Comparison of ENCODE assay signal across 8 cellular contexts in the genomic region with DNA sequence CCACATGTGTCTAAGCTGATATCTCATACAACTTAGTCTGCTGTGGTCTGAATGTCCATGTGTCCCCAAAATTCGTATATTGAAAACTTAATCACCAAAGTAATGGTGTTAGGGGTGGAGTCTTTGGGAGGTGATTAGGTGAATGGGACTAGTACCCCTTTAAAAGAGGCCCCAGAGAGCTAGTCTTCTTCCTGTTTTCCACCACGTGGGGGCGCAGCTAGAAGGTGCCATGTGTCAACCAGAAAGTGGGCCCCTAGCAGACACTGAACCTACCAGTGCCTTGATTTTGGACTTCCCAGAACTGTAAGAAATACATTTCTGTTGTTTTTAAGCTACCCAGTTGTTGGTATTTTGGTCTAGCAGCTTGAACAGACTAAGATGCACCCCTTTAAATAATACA.
DNase-seq lines count a peak whose midpoint lies in the region; ATAC-seq and TF ChIP-seq lines count a peak whose summit lies in the region.

No MANE protein-coding gene starts in this region.

- peak in 1 of 3 experiments; percentile 27 for TF ChIP-seq CTCF in ascending aorta (IDR thresholded peaks at IDR 0.05)

- no peak overlapping the region for H3K4me3 Mint-ChIP-seq in activated CD8-positive, alpha-beta memory T cell treated with anti-CD3 and anti-CD28 coated beads, Interleukin-2, amount 10 ng/mL, durations not matched to agents 7 days and 5 days
- no peak overlapping the region for H3K4me3 Mint-ChIP-seq in activated naive CD4-positive, alpha-beta T cell treated with anti-CD3 and anti-CD28 coated beads, Interleukin-2, amount 10 ng/mL, durations not matched to agents 7 days and 5 days

- no peaks in the 10 kb centered on the region for H3K36me3 ChIP-seq in ascending aorta

- H3K27ac Mint-ChIP-seq in activated CD8-positive, alpha-beta memory T cell treated with anti-CD3 and anti-CD28 coated beads, Interleukin-2, amount 10 ng/mL, durations not matched to agents 7 days and 5 days, result no peak overlapping the region
- H3K27ac Mint-ChIP-seq in activated naive CD4-positive, alpha-beta T cell treated with anti-CD3 and anti-CD28 coated beads, Interleukin-2, amount 10 ng/mL, durations not matched to agents 7 days and 5 days, result no peak overlapping the region

- H3K36me3 Mint-ChIP-seq in activated CD8-positive, alpha-beta memory T cell treated with anti-CD3 and anti-CD28 coated beads, Interleukin-2, amount 10 ng/mL, durations not matched to agents 7 days and 5 days, result no peaks in the 10 kb centered on the region
- H3K36me3 Mint-ChIP-seq in activated naive CD4-positive, alpha-beta T cell treated with anti-CD3 and anti-CD28 coated beads, Interleukin-2, amount 10 ng/mL, durations not matched to agents 7 days and 5 days, result peaks cover 4% of the 10 kb centered on the region

- peaks cover 4% of the 10 kb centered on the region for H3K4me1 Mint-ChIP-seq in activated CD8-positive, alpha-beta memory T cell treated with anti-CD3 and anti-CD28 coated beads, Interleukin-2, amount 10 ng/mL, durations not matched to agents 7 days and 5 days
- H3K4me1 Mint-ChIP-seq in activated naive CD4-positive, alpha-beta T cell treated with anti-CD3 and anti-CD28 coated beads, Interleukin-2, amount 10 ng/mL, durations not matched to agents 7 days and 5 days, result peaks cover 13% of the 10 kb centered on the region

- no peak overlapping the region for H3K27ac ChIP-seq in ascending aorta

- peaks cover 4% of the 10 kb centered on the region for H3K9me3 Mint-ChIP-seq in activated CD8-positive, alpha-beta memory T cell treated with anti-CD3 and anti-CD28 coated beads, Interleukin-2, amount 10 ng/mL, durations not matched to agents 7 days and 5 days (ENCODE audit: low read depth)
- peaks cover 16% of the 10 kb centered on the region for H3K9me3 Mint-ChIP-seq in activated naive CD4-positive, alpha-beta T cell treated with anti-CD3 and anti-CD28 coated beads, Interleukin-2, amount 10 ng/mL, durations not matched to agents 7 days and 5 days

- intact Hi-C loops in ascending aorta (cut with DNase I), result loop anchor here (2.0 kb wide), 1 partner anchor 271 kb away; no protein-coding TSS in a partner anchor

- H3K27me3 ChIP-seq in ascending aorta, result no peaks in the 10 kb centered on the region

- peaks cover 4 to 23% of the 10 kb centered on the region in 2 donors for H3K9me3 ChIP-seq in ascending aorta

- DNase-seq in activated CD8-positive, alpha-beta memory T cell treated with anti-CD3 and anti-CD28 coated beads, Interleukin-2, amount 10 ng/mL, durations not matched to agents 7 days and 5 days, result peak; percentile 62
- no peak for DNase-seq in activated CD8-positive, alpha-beta memory T cell treated with anti-CD3 and anti-CD28 coated beads for 24 hours
- DNase-seq in LHCN-M2 (ENCODE audit: low read depth) (peak; percentile 48), kidney tubule cell (ENCODE audit: low spot score) (peak; percentile 47), ascending aorta (ENCODE audit: low spot score in 2 of 2) (no peak)
- DNase-seq in activated naive CD4-positive, alpha-beta T cell treated with anti-CD3 and anti-CD28 coated beads, Interleukin-2, amount 10 ng/mL, durations not matched to agents 7 days and 5 days, result peak; percentile 56

- peaks cover 10% of the 10 kb centered on the region for H3K27me3 Mint-ChIP-seq in activated CD8-positive, alpha-beta memory T cell treated with anti-CD3 and anti-CD28 coated beads, Interleukin-2, amount 10 ng/mL, durations not matched to agents 7 days and 5 days
- H3K27me3 Mint-ChIP-seq in activated naive CD4-positive, alpha-beta T cell treated with anti-CD3 and anti-CD28 coated beads, Interleukin-2, amount 10 ng/mL, durations not matched to agents 7 days and 5 days, result peaks cover 22% of the 10 kb centered on the region

- peak; percentile 63 for ATAC-seq in activated CD8-positive, alpha-beta memory T cell treated with anti-CD3 and anti-CD28 coated beads, Interleukin-2, amount 10 ng/mL, durations not matched to agents 7 days and 5 days
- ATAC-seq in GM21619 (IDR thresholded peaks at IDR 0.05; ENCODE audit: unreplicated experiment) (no peak), HG03342 (IDR thresholded peaks at IDR 0.05; ENCODE audit: unreplicated experiment) (no peak)

- CTCF ChIA-PET in activated CD8-positive, alpha-beta memory T cell treated with anti-CD3 and anti-CD28 coated beads, Interleukin-2, amount 10 ng/mL, durations not matched to agents 7 days and 5 days (lab: Charles Lee), result interaction anchor here (0.8 to 2.0 kb wide), 11 partner anchors 9 to 272 kb away, joined by 3 to 13 read pairs (median 3); no protein-coding TSS in a partner anchor
- CTCF ChIA-PET in activated naive CD4-positive, alpha-beta T cell treated with anti-CD3 and anti-CD28 coated beads, Interleukin-2, amount 10 ng/mL, durations not matched to agents 7 days and 5 days (lab: Charles Lee), result interaction anchor here (0.6 to 1.7 kb wide), 11 partner anchors 11 to 1429 kb away, joined by 3 to 9 read pairs (median 4); no protein-coding TSS in a partner anchor

- no peak overlapping the region for H3K4me3 ChIP-seq in ascending aorta

- H3K4me1 ChIP-seq in ascending aorta, result no peaks in the 10 kb centered on the region

Comparison
In these comparisons a context has a peak if more than half of its experiments do, and no peak if none do; other contexts are left out.
1. DNase-seq: peak in activated CD8-positive, alpha-beta memory T cell treated with anti-CD3 and anti-CD28 coated beads, Interleukin-2, amount 10 ng/mL, durations not matched to agents 7 days and 5 days (single experiment), LHCN-M2 (single experiment), activated naive CD4-positive, alpha-beta T cell treated with anti-CD3 and anti-CD28 coated beads, Interleukin-2, amount 10 ng/mL, durations not matched to agents 7 days and 5 days (single experiment) and kidney tubule cell (single experiment); none in activated CD8-positive, alpha-beta memory T cell treated with anti-CD3 and anti-CD28 coated beads for 24 hours (single experiment) and ascending aorta (0 of 2).